In genomic region chr12:752673-753400, GRCh38 we compare ENCODE assay signal across 8 cellular contexts. TPM values are rescaled to one million over a fixed set of nuclear protein-coding genes. Genes with fewer than 3 reads are reported as not detected.
DNase-seq lines count a peak whose midpoint lies in the region; ATAC-seq and TF ChIP-seq lines count a peak whose summit lies in the region.

No MANE protein-coding gene starts in this region.

- DNase-seq in 8988T (peak; percentile 43), heart right ventricle (peak; percentile 45 to 67), progenitor cell of endocrine pancreas (ENCODE audit: low spot score, unreplicated experiment) (peak; percentile 72), GM19240 (ENCODE audit: insufficient read length, low spot score) (no peak)
- no peak for DNase-seq in activated naive CD8-positive, alpha-beta T cell treated with anti-CD3 and anti-CD28 coated beads, Interleukin-2, amount 10 ng/mL, durations not matched to agents 7 days and 5 days

- 0 to 1% methylated on average over 57 to 86 of the region's 86 CpGs for WGBS in heart right ventricle, 2 donors

- peak overlapping the region; percentile 91 for H3K4me3 Mint-ChIP-seq in activated naive CD8-positive, alpha-beta T cell treated with anti-CD3 and anti-CD28 coated beads, Interleukin-2, amount 10 ng/mL, durations not matched to agents 7 days and 5 days
- peak overlapping the region; percentile 90 for H3K4me3 Mint-ChIP-seq in progenitor cell of endocrine pancreas (ENCODE audit: low read depth)

- H3K79me2 ChIP-seq in OCI-LY1 (ENCODE audit: insufficient read depth, low read length): peaks cover 48% of the 10 kb centered on the region

- intact Hi-C loops in heart right ventricle (cut with DNase I): loop anchor here (1.0 to 10.0 kb wide), 11 partner anchors 36 to 194 kb away; partner anchors contain the start of gene RAD52 (in 3 of the 10)

- peaks cover 26% of the 10 kb centered on the region for H3K4me1 Mint-ChIP-seq in activated naive CD8-positive, alpha-beta T cell treated with anti-CD3 and anti-CD28 coated beads, Interleukin-2, amount 10 ng/mL, durations not matched to agents 7 days and 5 days
- peaks cover 34% of the 10 kb centered on the region for H3K4me1 Mint-ChIP-seq in progenitor cell of endocrine pancreas (ENCODE audit: low read depth)

- H3K36me3 Mint-ChIP-seq in activated naive CD8-positive, alpha-beta T cell treated with anti-CD3 and anti-CD28 coated beads, Interleukin-2, amount 10 ng/mL, durations not matched to agents 7 days and 5 days: peaks cover 28% of the 10 kb centered on the region
- no peaks in the 10 kb centered on the region for H3K36me3 Mint-ChIP-seq in progenitor cell of endocrine pancreas (ENCODE audit: insufficient read depth)

- H3K4me3 ChIP-seq in GM12875 (ENCODE audit: low read depth, low read length) (peak overlapping the region; percentile 92), OCI-LY1 (ENCODE audit: low read depth, low read length, poor library complexity, severe bottlenecking) (peak overlapping the region; percentile 86), heart right ventricle (peak overlapping the region; percentile 63 to 94 (median 86))

- H3K9me3 Mint-ChIP-seq in activated naive CD8-positive, alpha-beta T cell treated with anti-CD3 and anti-CD28 coated beads, Interleukin-2, amount 10 ng/mL, durations not matched to agents 7 days and 5 days: no peaks in the 10 kb centered on the region
- H3K9me3 Mint-ChIP-seq in progenitor cell of endocrine pancreas (ENCODE audit: low read depth): no peaks in the 10 kb centered on the region

- no peak overlapping the region for H3K27ac Mint-ChIP-seq in activated naive CD8-positive, alpha-beta T cell treated with anti-CD3 and anti-CD28 coated beads, Interleukin-2, amount 10 ng/mL, durations not matched to agents 7 days and 5 days
- H3K27ac Mint-ChIP-seq in progenitor cell of endocrine pancreas: peak overlapping the region; percentile 93

- H3K9ac ChIP-seq in OCI-LY1 (ENCODE audit: low read length): peak overlapping the region; percentile 78

- H3K27ac ChIP-seq in OCI-LY1 (ENCODE audit: low read depth, low read length, poor library complexity, severe bottlenecking) (peak overlapping the region; percentile 62), heart right ventricle (peak overlapping the region; percentile 93 to 99 (median 98))

- no peak overlapping the region for H2AFZ ChIP-seq in OCI-LY1 (ENCODE audit: low read length)

- H3K9me3 ChIP-seq in OCI-LY1 (ENCODE audit: low read length) (no peaks in the 10 kb centered on the region), heart right ventricle (no peaks in the 10 kb centered on the region)

- ATAC-seq in HG02852 (IDR thresholded peaks at IDR 0.05; ENCODE audit: unreplicated experiment): peak; percentile 30
- peak; percentile 21 for ATAC-seq in activated naive CD8-positive, alpha-beta T cell treated with anti-CD3 and anti-CD28 coated beads, Interleukin-2, amount 10 ng/mL, durations not matched to agents 7 days and 5 days (ENCODE audit: low read depth)
- peak; percentile 20 to 73 (median 48) for ATAC-seq in heart right ventricle

- H3K36me3 ChIP-seq in OCI-LY1 (ENCODE audit: insufficient read depth, low read length) (peaks cover 19% of the 10 kb centered on the region), heart right ventricle (no peaks in the 10 kb centered on the region)

- peaks cover 51% of the 10 kb centered on the region for H3K4me1 ChIP-seq in OCI-LY1 (ENCODE audit: insufficient read depth, low read length, severe bottlenecking)
- H3K4me1 ChIP-seq in heart right ventricle: peaks cover 0 to 51% (median 41%) of the 10 kb centered on the region in 9 donors

- no peaks in the 10 kb centered on the region for H4K20me1 ChIP-seq in OCI-LY1 (ENCODE audit: insufficient read depth, low read length)

- peak overlapping the region; percentile 92 for H3K4me2 ChIP-seq in OCI-LY1 (ENCODE audit: low read length)

- no peaks in the 10 kb centered on the region for H3K27me3 ChIP-seq in OCI-LY1 (ENCODE audit: insufficient read depth, low read length)
- no peaks in the 10 kb centered on the region for H3K27me3 ChIP-seq in heart right ventricle

- peaks cover 12% of the 10 kb centered on the region; the same call in 1 of the 2 replicates for H3F3A ChIP-seq in OCI-LY1 (ENCODE audit: insufficient read depth, low read length)

- POLR2A ChIA-PET in activated naive CD8-positive, alpha-beta T cell treated with anti-CD3 and anti-CD28 coated beads, Interleukin-2, amount 10 ng/mL, durations not matched to agents 7 days and 5 days (lab: Charles Lee): interaction anchor here (0.5 to 6.1 kb wide), 21 partner anchors 20 to 196 kb away, joined by 3 to 87 read pairs (median 8); partner anchors contain the start of genes NINJ2 and RAD52

- no peaks in the 10 kb centered on the region for H3K9me2 ChIP-seq in OCI-LY1 (ENCODE audit: low read depth, low read length)

- H3K27me3 Mint-ChIP-seq in activated naive CD8-positive, alpha-beta T cell treated with anti-CD3 and anti-CD28 coated beads, Interleukin-2, amount 10 ng/mL, durations not matched to agents 7 days and 5 days: no peaks in the 10 kb centered on the region
- no peaks in the 10 kb centered on the region for H3K27me3 Mint-ChIP-seq in progenitor cell of endocrine pancreas

- TF ChIP-seq CTCF in GM12875 (IDR thresholded peaks at IDR 0.05; ENCODE audit: borderline replicate concordance, insufficient read depth, low read depth, low read length) (peak; percentile 33), OCI-LY1 (IDR thresholded peaks at IDR 0.05; ENCODE audit: low read length) (no peak), heart right ventricle (IDR thresholded peaks at IDR 0.05) (peak in 6 of 9 donors; percentile 13 to 44 (median 27)), progenitor cell of endocrine pancreas (IDR thresholded peaks at IDR 0.05; ENCODE audit: unreplicated experiment) (peak; percentile 56)

RNA-seq across cellular contexts. Expression of gene WNK1, which starts 0.5 kb away (rescaled TPM):
- 100 to 1,000 TPM; 201 to 204 TPM for total RNA-seq in activated naive CD8-positive, alpha-beta T cell treated with anti-CD3 and anti-CD28 coated beads, Interleukin-2, amount 10 ng/mL, durations not matched to agents 7 days and 5 days
- total RNA-seq in heart right ventricle (100 to 1,000 TPM; 280 to 408 (median 326) TPM), progenitor cell of endocrine pancreas (244 and 248 TPM in 2 replicates)
- polyA plus RNA-seq in heart right ventricle: 10 to 100 TPM; 43.5 to 70.9 TPM

Comparison
In these comparisons a context has a peak if more than half of its experiments do, and no peak if none do; other contexts are left out.
1. DNase-seq: peak in 8988T (single experiment), heart right ventricle (2 of 2) and progenitor cell of endocrine pancreas (single experiment); none in activated naive CD8-positive, alpha-beta T cell treated with anti-CD3 and anti-CD28 coated beads, Interleukin-2, amount 10 ng/mL, durations not matched to agents 7 days and 5 days (single experiment) and GM19240 (single experiment).
2. Peak in every context shown above with its lines, with median percentiles within 50 percentile points of each other: H3K4me3 ChIP-seq and ATAC-seq.